Comparison of ENCODE assay signal across 1 cellular context in the genomic region with DNA sequence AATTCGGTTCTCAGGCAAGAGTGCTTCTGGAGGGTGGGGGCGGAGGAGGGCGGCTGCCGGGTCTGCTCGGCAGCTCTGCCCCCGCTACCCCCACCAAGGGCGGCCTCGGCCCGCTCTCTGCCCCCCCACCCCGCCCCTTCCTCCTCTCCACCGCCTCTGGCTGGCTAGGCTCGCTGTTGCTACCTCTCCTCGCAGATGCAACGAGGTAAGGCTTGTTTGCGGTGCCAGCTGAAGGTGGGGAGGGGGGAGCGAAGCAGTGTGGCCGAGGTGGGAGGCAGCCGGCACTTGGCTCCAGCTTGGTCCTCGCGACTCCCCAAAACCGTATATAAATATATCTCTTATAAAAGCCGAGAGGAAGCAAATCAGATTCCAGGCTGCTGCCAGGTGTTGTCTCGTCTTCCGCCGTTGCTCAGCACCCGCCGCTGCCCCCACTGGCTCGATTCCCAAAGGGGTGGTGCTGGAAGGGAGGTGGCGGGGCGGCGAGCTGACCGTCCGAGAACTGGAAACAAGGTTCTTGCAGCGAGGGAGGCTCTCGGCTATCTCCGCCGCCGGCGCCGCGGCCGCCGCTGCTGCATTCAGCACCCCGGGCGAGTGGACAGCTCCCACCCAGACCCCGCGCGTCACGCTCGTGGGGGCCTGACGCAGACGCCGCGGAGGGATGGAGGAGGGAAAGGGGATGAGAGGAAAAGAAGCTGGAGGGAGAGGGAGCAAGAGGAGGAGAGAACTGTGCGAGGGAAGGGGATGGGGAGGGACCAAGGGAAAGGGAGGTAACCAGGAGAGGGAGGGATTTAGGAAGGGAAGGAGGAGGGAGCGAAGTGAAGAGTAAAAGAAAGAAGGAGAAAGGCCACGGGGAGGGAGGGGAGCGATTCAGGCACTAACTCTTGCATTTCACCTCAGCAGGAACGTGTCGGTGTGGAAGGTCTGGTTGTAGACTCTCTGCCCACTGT.
TF ChIP-seq lines count a peak whose summit lies in the region.

A gene with protein sequence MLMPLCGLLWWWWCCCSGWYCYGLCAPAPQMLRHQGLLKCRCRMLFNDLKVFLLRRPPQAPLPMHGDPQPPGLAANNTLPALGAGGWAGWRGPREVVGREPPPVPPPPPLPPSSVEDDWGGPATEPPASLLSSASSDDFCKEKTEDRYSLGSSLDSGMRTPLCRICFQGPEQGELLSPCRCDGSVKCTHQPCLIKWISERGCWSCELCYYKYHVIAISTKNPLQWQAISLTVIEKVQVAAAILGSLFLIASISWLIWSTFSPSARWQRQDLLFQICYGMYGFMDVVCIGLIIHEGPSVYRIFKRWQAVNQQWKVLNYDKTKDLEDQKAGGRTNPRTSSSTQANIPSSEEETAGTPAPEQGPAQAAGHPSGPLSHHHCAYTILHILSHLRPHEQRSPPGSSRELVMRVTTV (minus strand): TSS at position 728 of the 947 bp plus-strand sequence. CDS start 2,223 bp downstream, outside the sequence.

TF ChIP-seq in endothelial cell of umbilical vein, 7 proteins besides CTCF, POLR2A, EP300 and RAD21 (continued from another document):
- TF ChIP-seq EZH2 (IDR thresholded peaks at IDR 0.05; ENCODE audit: borderline replicate concordance, low read depth, low read length, severe bottlenecking) (no peak), MYC (IDR thresholded peaks at IDR 0.05; ENCODE audit: low read depth, low read length) (peak; percentile 10), JUN (IDR thresholded peaks at IDR 0.05; ENCODE audit: borderline replicate concordance, insufficient read depth, insufficient read length, low read depth) (no peak), GATA2 (IDR thresholded peaks at IDR 0.05; ENCODE audit: insufficient read depth, insufficient read length, low read depth, low read length) (no peak)
- TF ChIP-seq, protein P1, sequence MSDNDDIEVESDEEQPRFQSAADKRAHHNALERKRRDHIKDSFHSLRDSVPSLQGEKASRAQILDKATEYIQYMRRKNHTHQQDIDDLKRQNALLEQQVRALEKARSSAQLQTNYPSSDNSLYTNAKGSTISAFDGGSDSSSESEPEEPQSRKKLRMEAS (IDR thresholded peaks at IDR 0.05; ENCODE audit: insufficient read depth, insufficient read length) = peak; percentile 58
